Comparison of ENCODE assay signal across 1 cellular context in genomic region chr2:177549171-177549570, GRCh38.
TF ChIP-seq lines count a peak whose summit lies in the region.

No MANE protein-coding gene starts in this region.

TF ChIP-seq in SK-N-SH treated with all-trans-retinoic acid at 6 μM for 48 hours, 23 proteins besides CTCF, POLR2A, EP300 and RAD21 (continued from another document):
- TF ChIP-seq, protein P1, sequence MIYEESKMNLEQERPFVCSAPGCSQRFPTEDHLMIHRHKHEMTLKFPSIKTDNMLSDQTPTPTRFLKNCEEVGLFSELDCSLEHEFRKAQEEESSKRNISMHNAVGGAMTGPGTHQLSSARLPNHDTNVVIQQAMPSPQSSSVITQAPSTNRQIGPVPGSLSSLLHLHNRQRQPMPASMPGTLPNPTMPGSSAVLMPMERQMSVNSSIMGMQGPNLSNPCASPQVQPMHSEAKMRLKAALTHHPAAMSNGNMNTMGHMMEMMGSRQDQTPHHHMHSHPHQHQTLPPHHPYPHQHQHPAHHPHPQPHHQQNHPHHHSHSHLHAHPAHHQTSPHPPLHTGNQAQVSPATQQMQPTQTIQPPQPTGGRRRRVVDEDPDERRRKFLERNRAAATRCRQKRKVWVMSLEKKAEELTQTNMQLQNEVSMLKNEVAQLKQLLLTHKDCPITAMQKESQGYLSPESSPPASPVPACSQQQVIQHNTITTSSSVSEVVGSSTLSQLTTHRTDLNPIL (CRISPR knock-in tag; IDR thresholded peaks at IDR 0.05; ENCODE audit: low read depth) = peak; percentile 67; the same call in 1 of the 2 replicates
- TF ChIP-seq GLIS3 (CRISPR knock-in tag; IDR thresholded peaks at IDR 0.05) (0 out of 2 replicates have a peak, but pooled peaks have one; percentile 79), TCF4 (CRISPR knock-in tag; IDR thresholded peaks at IDR 0.05; ENCODE audit: borderline replicate concordance) (peak; percentile 85), BACH2 (CRISPR knock-in tag; IDR thresholded peaks at IDR 0.05; ENCODE audit: borderline replicate concordance) (no peak), RARB (CRISPR knock-in tag; IDR thresholded peaks at IDR 0.05) (no peak), ZFP30 (CRISPR knock-in tag; IDR thresholded peaks at IDR 0.05) (no peak; the same call in 1 of the 2 replicates), ARNTL (CRISPR knock-in tag; IDR thresholded peaks at IDR 0.05; ENCODE audit: borderline replicate concordance, low read depth) (no peak), SNAI2 (CRISPR knock-in tag; IDR thresholded peaks at IDR 0.05) (peak; percentile 71), ISL1 (CRISPR knock-in tag; IDR thresholded peaks at IDR 0.05) (peak; percentile 99), OSR1 (CRISPR knock-in tag; IDR thresholded peaks at IDR 0.05) (no peak), ZC3H10 (CRISPR knock-in tag; IDR thresholded peaks at IDR 0.05) (no peak), ZNF8 (CRISPR knock-in tag; IDR thresholded peaks at IDR 0.05) (no peak), CSDC2 (CRISPR knock-in tag; IDR thresholded peaks at IDR 0.05) (peak; percentile 72; the same call in 1 of the 2 replicates), ZNF70 (CRISPR knock-in tag; IDR thresholded peaks at IDR 0.05) (0 out of 2 replicates have a peak, but pooled peaks have one; percentile 43), ESRRG (CRISPR knock-in tag; IDR thresholded peaks at IDR 0.05) (peak; percentile 94; the same call in 1 of the 2 replicates), ZNF565 (CRISPR knock-in tag; conservative IDR thresholded peaks at IDR 0.05; ENCODE audit: low read depth) (peak; percentile 73), ZFP3 (CRISPR knock-in tag; IDR thresholded peaks at IDR 0.05) (0 out of 2 replicates have a peak, but pooled peaks have one; percentile 56), TOX (CRISPR knock-in tag; IDR thresholded peaks at IDR 0.05; ENCODE audit: borderline replicate concordance) (no peak)
- TF ChIP-seq, protein P2, sequence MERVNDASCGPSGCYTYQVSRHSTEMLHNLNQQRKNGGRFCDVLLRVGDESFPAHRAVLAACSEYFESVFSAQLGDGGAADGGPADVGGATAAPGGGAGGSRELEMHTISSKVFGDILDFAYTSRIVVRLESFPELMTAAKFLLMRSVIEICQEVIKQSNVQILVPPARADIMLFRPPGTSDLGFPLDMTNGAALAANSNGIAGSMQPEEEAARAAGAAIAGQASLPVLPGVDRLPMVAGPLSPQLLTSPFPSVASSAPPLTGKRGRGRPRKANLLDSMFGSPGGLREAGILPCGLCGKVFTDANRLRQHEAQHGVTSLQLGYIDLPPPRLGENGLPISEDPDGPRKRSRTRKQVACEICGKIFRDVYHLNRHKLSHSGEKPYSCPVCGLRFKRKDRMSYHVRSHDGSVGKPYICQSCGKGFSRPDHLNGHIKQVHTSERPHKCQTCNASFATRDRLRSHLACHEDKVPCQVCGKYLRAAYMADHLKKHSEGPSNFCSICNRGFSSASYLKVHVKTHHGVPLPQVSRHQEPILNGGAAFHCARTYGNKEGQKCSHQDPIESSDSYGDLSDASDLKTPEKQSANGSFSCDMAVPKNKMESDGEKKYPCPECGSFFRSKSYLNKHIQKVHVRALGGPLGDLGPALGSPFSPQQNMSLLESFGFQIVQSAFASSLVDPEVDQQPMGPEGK (CRISPR knock-in tag; IDR thresholded peaks at IDR 0.05; ENCODE audit: borderline replicate concordance) = peak; percentile 86; the same call in 1 of the 2 replicates
- TF ChIP-seq, protein P3, sequence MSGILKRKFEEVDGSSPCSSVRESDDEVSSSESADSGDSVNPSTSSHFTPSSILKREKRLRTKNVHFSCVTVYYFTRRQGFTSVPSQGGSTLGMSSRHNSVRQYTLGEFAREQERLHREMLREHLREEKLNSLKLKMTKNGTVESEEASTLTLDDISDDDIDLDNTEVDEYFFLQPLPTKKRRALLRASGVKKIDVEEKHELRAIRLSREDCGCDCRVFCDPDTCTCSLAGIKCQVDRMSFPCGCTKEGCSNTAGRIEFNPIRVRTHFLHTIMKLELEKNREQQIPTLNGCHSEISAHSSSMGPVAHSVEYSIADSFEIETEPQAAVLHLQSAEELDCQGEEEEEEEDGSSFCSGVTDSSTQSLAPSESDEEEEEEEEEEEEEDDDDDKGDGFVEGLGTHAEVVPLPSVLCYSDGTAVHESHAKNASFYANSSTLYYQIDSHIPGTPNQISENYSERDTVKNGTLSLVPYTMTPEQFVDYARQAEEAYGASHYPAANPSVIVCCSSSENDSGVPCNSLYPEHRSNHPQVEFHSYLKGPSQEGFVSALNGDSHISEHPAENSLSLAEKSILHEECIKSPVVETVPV (CRISPR knock-in tag; IDR thresholded peaks at IDR 0.05) = peak; percentile 75; the same call in 1 of the 2 replicates
- TF ChIP-seq, protein P4, sequence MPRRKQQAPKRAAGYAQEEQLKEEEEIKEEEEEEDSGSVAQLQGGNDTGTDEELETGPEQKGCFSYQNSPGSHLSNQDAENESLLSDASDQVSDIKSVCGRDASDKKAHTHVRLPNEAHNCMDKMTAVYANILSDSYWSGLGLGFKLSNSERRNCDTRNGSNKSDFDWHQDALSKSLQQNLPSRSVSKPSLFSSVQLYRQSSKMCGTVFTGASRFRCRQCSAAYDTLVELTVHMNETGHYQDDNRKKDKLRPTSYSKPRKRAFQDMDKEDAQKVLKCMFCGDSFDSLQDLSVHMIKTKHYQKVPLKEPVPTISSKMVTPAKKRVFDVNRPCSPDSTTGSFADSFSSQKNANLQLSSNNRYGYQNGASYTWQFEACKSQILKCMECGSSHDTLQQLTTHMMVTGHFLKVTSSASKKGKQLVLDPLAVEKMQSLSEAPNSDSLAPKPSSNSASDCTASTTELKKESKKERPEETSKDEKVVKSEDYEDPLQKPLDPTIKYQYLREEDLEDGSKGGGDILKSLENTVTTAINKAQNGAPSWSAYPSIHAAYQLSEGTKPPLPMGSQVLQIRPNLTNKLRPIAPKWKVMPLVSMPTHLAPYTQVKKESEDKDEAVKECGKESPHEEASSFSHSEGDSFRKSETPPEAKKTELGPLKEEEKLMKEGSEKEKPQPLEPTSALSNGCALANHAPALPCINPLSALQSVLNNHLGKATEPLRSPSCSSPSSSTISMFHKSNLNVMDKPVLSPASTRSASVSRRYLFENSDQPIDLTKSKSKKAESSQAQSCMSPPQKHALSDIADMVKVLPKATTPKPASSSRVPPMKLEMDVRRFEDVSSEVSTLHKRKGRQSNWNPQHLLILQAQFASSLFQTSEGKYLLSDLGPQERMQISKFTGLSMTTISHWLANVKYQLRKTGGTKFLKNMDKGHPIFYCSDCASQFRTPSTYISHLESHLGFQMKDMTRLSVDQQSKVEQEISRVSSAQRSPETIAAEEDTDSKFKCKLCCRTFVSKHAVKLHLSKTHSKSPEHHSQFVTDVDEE (CRISPR knock-in tag; IDR thresholded peaks at IDR 0.05) = peak; percentile 82
